ENCODE assay signal across 8 cellular contexts in the genomic region with DNA sequence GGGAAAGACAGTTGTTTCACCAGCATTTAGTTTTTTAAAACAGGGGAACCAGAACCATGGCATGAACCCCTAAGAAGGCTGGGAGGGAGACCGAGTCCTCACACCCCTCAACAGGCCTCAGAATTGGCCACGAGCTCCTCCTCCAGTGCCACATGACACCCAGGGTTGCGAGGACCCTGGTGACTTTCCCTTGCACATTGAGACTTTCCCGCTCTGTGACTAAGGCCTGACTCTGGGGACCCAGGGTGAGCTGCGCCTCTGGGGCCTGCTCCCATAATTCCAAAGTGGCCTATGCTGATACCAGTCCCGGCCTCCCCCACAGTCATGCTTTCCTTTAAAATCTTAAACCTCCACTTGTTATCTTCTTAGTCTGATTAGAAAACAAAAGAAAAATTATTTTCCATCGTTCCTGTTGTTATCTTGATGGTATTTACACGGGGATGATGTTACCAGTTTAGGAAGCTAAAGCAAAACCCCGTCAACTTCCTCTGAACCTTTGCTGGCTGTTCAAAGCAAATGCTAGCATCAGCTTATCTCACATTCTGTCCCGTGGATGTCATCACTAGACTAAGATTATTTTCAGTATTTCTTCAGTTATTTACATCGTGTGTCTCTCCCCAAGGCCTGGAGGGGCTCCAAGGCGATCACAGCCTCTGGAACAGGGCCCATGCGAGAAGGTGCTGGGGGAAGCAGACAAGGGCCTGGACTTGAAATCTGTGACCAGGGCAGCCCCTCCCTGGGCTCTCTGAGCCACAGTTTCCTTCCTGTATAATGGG. TPM values are rescaled to one million over a fixed set of nuclear protein-coding genes. Genes with fewer than 3 reads are reported as not detected.
DNase-seq lines count a peak whose midpoint lies in the region; ATAC-seq and TF ChIP-seq lines count a peak whose summit lies in the region.

No MANE protein-coding gene starts in this region.

- DNase-seq in Ammon's horn (ENCODE audit: low spot score) (peak; percentile 38), prostate gland (ENCODE audit: low spot score) (no peak), H7 (no peak), NCI-H1694 treated with DMSO at 0.1 percent for 48 hours (lab: John Stamatoyannopoulos, UW) (no peak), D341Med (ENCODE audit: low spot score) (no peak)
- peak; percentile 35 to 43 for DNase-seq in activated CD4-positive, alpha-beta T cell treated with anti-CD3 and anti-CD28 coated beads, Interleukin-2, amount 50 U/mL, for 4 hours

- peaks cover 17 to 55% of the 10 kb centered on the region in 2 donors for H3K4me1 ChIP-seq in esophagus (ENCODE audit: control insufficient read depth in 2 of 2, insufficient read depth in 2 of 2, low read length in 1 of 2)
- H3K4me1 ChIP-seq in prostate gland (replicated peaks) = peaks cover 10% of the 10 kb centered on the region

- ATAC-seq in HG03521 (IDR thresholded peaks at IDR 0.05; ENCODE audit: unreplicated experiment) = no peak

- no peak for TF ChIP-seq CTCF in prostate gland (IDR thresholded peaks at IDR 0.05)

- H3K9me3 ChIP-seq in esophagus (ENCODE audit: control insufficient read depth in 2 of 2, insufficient read depth in 1 of 2, low read depth in 1 of 2, low read length in 1 of 2) (no peaks in the 10 kb centered on the region), prostate gland (no peaks in the 10 kb centered on the region)

- intact Hi-C loops in prostate gland (cut with DNase I) = no loop called here

- peaks cover 3 to 46% of the 10 kb centered on the region in 2 donors for H3K36me3 ChIP-seq in esophagus (ENCODE audit: control insufficient read depth in 2 of 2, insufficient read depth in 2 of 2, low read length in 1 of 2)
- no peaks in the 10 kb centered on the region for H3K36me3 ChIP-seq in prostate gland
- peaks cover 2% of the 10 kb centered on the region for H3K36me3 ChIP-seq in H7 (replicated peaks; ENCODE audit: control insufficient read depth, insufficient read depth, low read length)

- H3K4me3 ChIP-seq in esophagus (ENCODE audit: low read depth in 1 of 2, low read length in 2 of 2) (no peak overlapping the region), prostate gland (no peak overlapping the region), H7 (ENCODE audit: insufficient read depth, low read depth, low read length) (no peak overlapping the region)

- 53 to 55% methylated on average over 13 of the region's 13 CpGs for WGBS in esophagus, 2 donors
- WGBS in prostate gland = 51% methylated on average over 13 of the region's 13 CpGs

- TF ChIP-seq POLR2A in prostate gland (IDR thresholded peaks at IDR 0.05) = no peak

- H3K27ac ChIP-seq in esophagus (ENCODE audit: low read depth in 2 of 2, low read length in 1 of 2) (peak overlapping the region; percentile 78 to 83), prostate gland (peak overlapping the region; percentile 69)

- H3K27me3 ChIP-seq in esophagus (ENCODE audit: control insufficient read depth in 1 of 2, insufficient read depth in 2 of 2, low read length in 2 of 2) (no peaks in the 10 kb centered on the region), prostate gland (replicated peaks; ENCODE audit: insufficient read depth) (no peaks in the 10 kb centered on the region), H7 (ENCODE audit: control insufficient read depth, insufficient read depth, low read length) (no peaks in the 10 kb centered on the region)

RNA-seq across cellular contexts. Expression of gene FAM53B, which starts 42.1 kb away (rescaled TPM):
- 10 to 100 TPM in 1 of 2 donors, 1 to 10 TPM in 1; 9.0 to 16.8 TPM for polyA plus RNA-seq in esophagus
- total RNA-seq in prostate gland = 100 to 1,000 TPM in 1 of 2 donors, 10 to 100 TPM in 1; 28.9 to 101 TPM
- total RNA-seq in H7 (2014; rRNA removed; shearing (Covaris generic)) = 37.4 and 40.8 TPM in 2 replicates

Comparison
In these comparisons a context has a peak if more than half of its experiments do, and no peak if none do; other contexts are left out.
1. DNase-seq: peak in Ammon's horn (single experiment) and activated CD4-positive, alpha-beta T cell treated with anti-CD3 and anti-CD28 coated beads, Interleukin-2, amount 50 U/mL, for 4 hours (2 of 2); none in prostate gland (single experiment), H7 (single experiment), NCI-H1694 treated with DMSO at 0.1 percent for 48 hours (single experiment) and D341Med (single experiment).